In genomic region chr3:171753025-171753472, GRCh38 we compare ENCODE assay signal across 13 cellular contexts. TPM values are rescaled to one million over a fixed set of nuclear protein-coding genes. Genes with fewer than 3 reads are reported as not detected.
A peak's percentile ranks its signal among the peaks of the same experiment; 100 is the strongest.
DNase-seq lines count a peak whose midpoint lies in the region; ATAC-seq and TF ChIP-seq lines count a peak whose summit lies in the region.
"Had no signal": no experiment of that assay in that cellular context is flagged by ENCODE, and none has a peak within 500 bp of the region (broad histone marks: within the 10 kb centered on the region; RNA-seq: fewer than 3 reads in every experiment).

No MANE protein-coding gene starts in this region.

- no peak overlapping the region for H3K27ac Mint-ChIP-seq in CD8-positive, alpha-beta T cell

- intact Hi-C loops in PC-9 (cut with micrococcal nuclease; ENCODE audit: unreplicated experiment) = no loop called here
- intact Hi-C loops in transverse colon (cut with DNase I; ENCODE audit: low total_unique reads) = no loop called here
- intact Hi-C loops in CD8-positive, alpha-beta T cell (cut with DNase I, micrococcal nuclease) = loop anchor here in 1 of 2 experiments (10.0 kb wide), 1 partner anchor 598 kb away; no protein-coding TSS in a partner anchor

- DNase-seq in BE2C (peak; percentile 44), PC-9 (peak; percentile 43 to 62), dedifferentiated amniotic fluid mesenchymal stem cell (ENCODE audit: extremely low spot score) (peak; percentile 22), left lobe of liver (ENCODE audit: low spot score) (peak; percentile 83), transverse colon (no peak), GM10248 (ENCODE audit: extremely low spot score) (no peak)
- DNase-seq in CD8-positive, alpha-beta T cell = no peak
- DNase-seq: activated T-cell treated with anti-CD3 and anti-CD28 coated beads, Interleukin-2, amount 50 U/mL, for 1 hour; kidney; stimulated activated CD4-positive, alpha-beta T cell treated with anti-CD3 and anti-CD28 coated beads, Interleukin-15, amount 100 ng/mL, for 24 hours had no signal

- H3K27ac ChIP-seq in PC-9 (no peak overlapping the region), transverse colon (peak overlapping the region in 1 of 4 donors; percentile 9)
- no peak overlapping the region for H3K27ac ChIP-seq in CD8-positive, alpha-beta T cell (ENCODE audit: low read depth, low read length)

- no peaks in the 10 kb centered on the region for H3K27me3 ChIP-seq in BE2C
- no peaks in the 10 kb centered on the region for H3K27me3 ChIP-seq in PC-9 (ENCODE audit: insufficient read depth, low read depth)
- H3K27me3 ChIP-seq in transverse colon = no peaks in the 10 kb centered on the region
- peaks cover 8% of the 10 kb centered on the region for H3K27me3 ChIP-seq in CD8-positive, alpha-beta T cell (ENCODE audit: insufficient read depth, low read length)

- peak; percentile 92 for ATAC-seq in left lobe of liver
- no peak for ATAC-seq in CD8-positive, alpha-beta T cell
- ATAC-seq in GM18520 (IDR thresholded peaks at IDR 0.05; ENCODE audit: unreplicated experiment) = no peak

- H3K27me3 Mint-ChIP-seq in CD8-positive, alpha-beta T cell (ENCODE audit: low read depth) = peaks cover 14% of the 10 kb centered on the region
- H3K27me3 Mint-ChIP-seq: brain had no signal

- H3K4me3 Mint-ChIP-seq in CD8-positive, alpha-beta T cell = no peak overlapping the region
- H3K4me3 Mint-ChIP-seq: brain, neural crest cell had no signal

- BruUV-seq in PC-9 (replicated peaks; lab: Mats Ljungman, UMichigan) = no TSS peak

- no peak for TF ChIP-seq EP300 in transverse colon (IDR thresholded peaks at IDR 0.05; ENCODE audit: low read depth)

- no peaks in the 10 kb centered on the region for H3K9me3 Mint-ChIP-seq in CD8-positive, alpha-beta T cell
- H3K9me3 Mint-ChIP-seq: brain, neural crest cell had no signal

- H3K9me3 ChIP-seq in BE2C (no peaks in the 10 kb centered on the region), PC-9 (ENCODE audit: insufficient read depth, low read depth) (no peaks in the 10 kb centered on the region), transverse colon (no peaks in the 10 kb centered on the region)
- H3K9me3 ChIP-seq in CD8-positive, alpha-beta T cell (ENCODE audit: low read length) = no peaks in the 10 kb centered on the region

- WGBS in transverse colon (ENCODE audit: low coverage in 1 of 2), 2 donors = 38 to 50% methylated on average over 1 to 5 of the region's 5 CpGs

- no peak overlapping the region for H3K4me2 ChIP-seq in PC-9

- H3K36me3 ChIP-seq in BE2C = no peaks in the 10 kb centered on the region
- H3K36me3 ChIP-seq in PC-9 (ENCODE audit: low read depth) = no peaks in the 10 kb centered on the region
- H3K36me3 ChIP-seq in transverse colon = no peaks in the 10 kb centered on the region
- no peaks in the 10 kb centered on the region for H3K36me3 ChIP-seq in CD8-positive, alpha-beta T cell (ENCODE audit: insufficient read depth, low read length)

- no peaks in the 10 kb centered on the region for H4K20me1 ChIP-seq in PC-9 (ENCODE audit: insufficient read depth)

- H3K4me3 ChIP-seq in BE2C (ENCODE audit: low read depth, low read length) (no peak overlapping the region), PC-9 (no peak overlapping the region), transverse colon (no peak overlapping the region)
- H3K4me3 ChIP-seq in CD8-positive, alpha-beta T cell (ENCODE audit: low read depth, low read length) = no peak overlapping the region

- no peaks in the 10 kb centered on the region for H3K79me2 ChIP-seq in PC-9 (ENCODE audit: low read depth)

- in situ Hi-C loops in transverse colon (cut with MboI; ENCODE audit: low pct_ligation_motif_present in 1 of 4, low pct_unique_long_range_greater_than_20kb in 1 of 4, low sequenced_read_pairs in 3 of 4) = no loop called here

- H3F3A ChIP-seq in PC-9 (ENCODE audit: insufficient read depth, low read depth) = no peaks in the 10 kb centered on the region

- no peaks in the 10 kb centered on the region for H3K9me2 ChIP-seq in PC-9 (ENCODE audit: insufficient read depth)

- TF ChIP-seq CTCF in BE2C (IDR thresholded peaks at IDR 0.05; ENCODE audit: low read depth, low read length) (no peak), PC-9 (conservative IDR thresholded peaks at IDR 0.05) (no peak), transverse colon (IDR thresholded peaks at IDR 0.05) (no peak), GM10248 (IDR thresholded peaks at IDR 0.05; ENCODE audit: control extremely low read depth, extremely low read depth, low read depth, missing control alignments) (no peak)
- TF ChIP-seq CTCF in CD8-positive, alpha-beta T cell (IDR thresholded peaks at IDR 0.05) = no peak

- no peaks in the 10 kb centered on the region for H3K36me3 Mint-ChIP-seq in CD8-positive, alpha-beta T cell
- H3K36me3 Mint-ChIP-seq: brain had no signal

- H2AFZ ChIP-seq in PC-9 = no peak overlapping the region

- TF ChIP-seq POLR2A in transverse colon (IDR thresholded peaks at IDR 0.05) = no peak

- POLR2A ChIA-PET in PC-9 (lab: Charles Lee; ENCODE audit: unreplicated experiment) = interaction anchor here (0.5 kb wide), 1 partner anchor 57 kb away, joined by 3 read pairs; the partner anchor contains the start of gene PLD1
- POLR2A ChIA-PET in GM10248 (lab: Yijun Ruan, JAX) = no interaction called here
- POLR2A ChIA-PET in CD8-positive, alpha-beta T cell (lab: Charles Lee) = no interaction called here

- H3K4me1 ChIP-seq in BE2C = no peaks in the 10 kb centered on the region
- H3K4me1 ChIP-seq in PC-9 (replicated peaks; ENCODE audit: insufficient read depth) = no peaks in the 10 kb centered on the region; the same call in 1 of the 2 replicates
- H3K4me1 ChIP-seq in transverse colon = peaks cover 0 to 18% (median 10%) of the 10 kb centered on the region in 4 donors
- H3K4me1 ChIP-seq in CD8-positive, alpha-beta T cell (ENCODE audit: insufficient read depth, low read length) = no peaks in the 10 kb centered on the region

- CTCF ChIA-PET in PC-9 (lab: Charles Lee) (no interaction called here), GM10248 (lab: Yijun Ruan, JAX) (interaction anchor here (0.9 to 2.7 kb wide), 2 partner anchors 9 to 19 kb away, joined by 3 to 9 read pairs; no protein-coding TSS in a partner anchor)
- CTCF ChIA-PET in CD8-positive, alpha-beta T cell (lab: Charles Lee) = no interaction called here

- H3K4me1 Mint-ChIP-seq in CD8-positive, alpha-beta T cell (ENCODE audit: low read depth) = no peaks in the 10 kb centered on the region
- H3K4me1 Mint-ChIP-seq: neural crest cell had no signal

RNA-seq across cellular contexts. Expression of gene PLD1, which starts 57.2 kb away (rescaled TPM):
- 0.49 TPM for polyA plus RNA-seq in BE2C (2012; ENCODE audit: insufficient read depth, insufficient read length, low read depth)
- total RNA-seq in PC-9 (2021) (32.5 and 33.3 TPM in 2 replicates), left lobe of liver (15.2 TPM), transverse colon (10 to 100 TPM; 52.1 to 88.3 (median 77.4) TPM)
- 1 to 10 TPM; 1.1 to 1.6 TPM for total RNA-seq in CD8-positive, alpha-beta T cell

Comparison
In these comparisons a context has a peak if more than half of its experiments do, and no peak if none do; other contexts are left out.
1. DNase-seq: peak in BE2C (single experiment), PC-9 (2 of 2), dedifferentiated amniotic fluid mesenchymal stem cell (single experiment) and left lobe of liver (single experiment); none in transverse colon (single experiment), GM10248 (single experiment) and CD8-positive, alpha-beta T cell (0 of 7).